ENCODE assay signal across 11 cellular contexts in the genomic region with DNA sequence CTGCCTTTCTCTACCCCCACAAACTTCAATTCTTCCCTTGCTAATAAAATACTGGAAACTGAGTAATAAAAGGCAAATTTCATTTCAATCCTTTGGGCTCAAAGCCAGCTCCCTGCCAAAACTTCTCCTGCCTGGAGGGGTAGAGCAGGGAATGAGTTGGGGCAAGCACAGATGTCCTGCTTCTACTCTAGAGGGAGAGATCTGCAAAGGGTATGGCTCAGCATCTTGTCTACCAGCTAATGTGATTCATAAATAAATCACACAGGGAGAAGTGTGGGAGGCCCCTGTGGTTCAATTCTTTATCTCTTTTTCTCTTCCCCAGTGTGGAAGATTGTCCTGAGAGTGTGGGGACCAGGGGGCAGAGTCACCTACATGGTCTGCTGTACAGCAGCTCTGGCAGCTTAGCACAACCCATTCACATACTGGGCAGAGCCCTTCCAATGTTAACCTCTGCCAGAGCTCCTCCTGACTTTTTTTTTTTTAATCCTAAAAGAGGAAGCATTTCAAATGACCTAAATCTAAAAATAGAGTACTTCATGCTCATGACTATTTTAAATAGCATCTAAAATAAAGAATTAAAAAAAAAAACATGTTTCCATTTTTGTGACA.
DNase-seq lines count a peak whose midpoint lies in the region; TF ChIP-seq lines count a peak whose summit lies in the region.
"Had no signal": no experiment of that assay in that cellular context is flagged by ENCODE, and none has a peak within 500 bp of the region (broad histone marks: within the 10 kb centered on the region; RNA-seq: fewer than 3 reads in every experiment).

No MANE protein-coding gene starts in this region.

- no peak overlapping the region for H3K23ac ChIP-seq in neuronal stem cell (ENCODE audit: low read depth, low read length, poor library complexity)

- H2AFZ ChIP-seq in GM23248 (no peak overlapping the region), smooth muscle cell (ENCODE audit: low read depth) (no peak overlapping the region), neuronal stem cell (ENCODE audit: low read length) (no peak overlapping the region)

- H3K14ac ChIP-seq in neuronal stem cell (ENCODE audit: low read length) = no peak overlapping the region

- H4K8ac ChIP-seq in neuronal stem cell (ENCODE audit: low read depth, low read length) = no peak overlapping the region

- in situ Hi-C loops in GM23248 (cut with MboI) = no loop called here

- H3K4me3 ChIP-seq in GM23248 = no peak overlapping the region
- H3K4me3 ChIP-seq in epithelial cell of esophagus (ENCODE audit: low read length) = no peak overlapping the region
- no peak overlapping the region for H3K4me3 ChIP-seq in smooth muscle cell
- no peak overlapping the region for H3K4me3 ChIP-seq in dorsolateral prefrontal cortex
- no peak overlapping the region for H3K4me3 ChIP-seq in neuronal stem cell (ENCODE audit: low read length in 2 of 2)

- no peak overlapping the region for H3K18ac ChIP-seq in neuronal stem cell (ENCODE audit: low read length)

- no peaks in the 10 kb centered on the region; the same call in 1 of the 2 replicates for H3K9me2 ChIP-seq in GM23248 (ENCODE audit: insufficient read depth)

- H3K27ac ChIP-seq in GM23248 = no peak overlapping the region
- H3K27ac ChIP-seq in smooth muscle cell (ENCODE audit: low read depth) = no peak overlapping the region
- H3K27ac ChIP-seq in dorsolateral prefrontal cortex = no peak overlapping the region
- H3K27ac ChIP-seq in neuronal stem cell (replicated peaks; ENCODE audit: low read length) = no peak overlapping the region
- H3K27ac ChIP-seq: RWPE1 had no signal

- H2BK15ac ChIP-seq in neuronal stem cell (ENCODE audit: low read length) = no peak overlapping the region

- DNase-seq in GM23248 (peak; percentile 10), NOMO-1 treated with DMSO at 0.1 percent for 48 hours (lab: John Stamatoyannopoulos, UW; ENCODE audit: unreplicated experiment) (peak; percentile 57), epithelial cell of esophagus (ENCODE audit: low read depth) (peak; percentile 1), smooth muscle cell (lab: John Stamatoyannopoulos, UW; ENCODE audit: unreplicated experiment) (no peak), GDM1 (lab: John Stamatoyannopoulos, UW) (no peak), dorsolateral prefrontal cortex (no peak), neuronal stem cell (ENCODE audit: low spot score) (no peak)
- DNase-seq: HCEC 1CT, IMR-90, NCI-H1048 had no signal

- H3F3A ChIP-seq in GM23248 (ENCODE audit: insufficient read depth) = no peaks in the 10 kb centered on the region
- H3F3A ChIP-seq in smooth muscle cell (ENCODE audit: low read depth) = no peaks in the 10 kb centered on the region

- no peak overlapping the region for H2AK5ac ChIP-seq in neuronal stem cell (ENCODE audit: low read depth, low read length)

- H3K9me3 ChIP-seq in GM23248 (ENCODE audit: low read depth) (no peaks in the 10 kb centered on the region), smooth muscle cell (replicated peaks; ENCODE audit: low read depth) (no peaks in the 10 kb centered on the region), neuronal stem cell (replicated peaks in 1 of 2; ENCODE audit: control insufficient read depth in 2 of 2, insufficient read depth in 1 of 2, low read depth in 1 of 2, low read length in 2 of 2) (no peaks in the 10 kb centered on the region)

- no peak overlapping the region for H4K91ac ChIP-seq in neuronal stem cell (ENCODE audit: low read depth, low read length, poor library complexity)

- H4K20me1 ChIP-seq in GM23248 (ENCODE audit: insufficient read depth) (no peaks in the 10 kb centered on the region), smooth muscle cell (ENCODE audit: low read depth) (no peaks in the 10 kb centered on the region)

- H3K9ac ChIP-seq in GM23248 (no peak overlapping the region), smooth muscle cell (ENCODE audit: low read depth) (no peak overlapping the region), neuronal stem cell (ENCODE audit: low read depth, low read length, poor library complexity) (no peak overlapping the region)

- H2BK5ac ChIP-seq in neuronal stem cell (ENCODE audit: low read length) = no peak overlapping the region

- H2BK12ac ChIP-seq in neuronal stem cell (ENCODE audit: low read length) = no peak overlapping the region

- no peak for TF ChIP-seq CTCF in epithelial cell of esophagus (IDR thresholded peaks at IDR 0.05; ENCODE audit: insufficient read depth, low read depth, low read length, missing control alignments)
- no peak for TF ChIP-seq CTCF in smooth muscle cell (IDR thresholded peaks at IDR 0.05; ENCODE audit: borderline replicate concordance, insufficient read depth, poor library complexity, severe bottlenecking)
- TF ChIP-seq CTCF in dorsolateral prefrontal cortex (IDR thresholded peaks at IDR 0.05 in 54 of 56, conservative IDR thresholded peaks at IDR 0.05 in 2 of 56; ENCODE audit: low read depth in 1 of 56, partially characterized antibody in 56 of 56) = no peak

- H3K79me2 ChIP-seq in GM23248 (ENCODE audit: insufficient read depth) = no peaks in the 10 kb centered on the region
- no peaks in the 10 kb centered on the region for H3K79me2 ChIP-seq in smooth muscle cell (ENCODE audit: low read depth)

- H3K27me3 ChIP-seq in GM23248 (replicated peaks; ENCODE audit: insufficient read depth) = no peaks in the 10 kb centered on the region
- H3K27me3 ChIP-seq in smooth muscle cell (ENCODE audit: low read depth) = no peaks in the 10 kb centered on the region
- no peaks in the 10 kb centered on the region for H3K27me3 ChIP-seq in dorsolateral prefrontal cortex
- H3K27me3 ChIP-seq in neuronal stem cell (ENCODE audit: control insufficient read depth in 3 of 3, insufficient read depth in 3 of 3, low read depth in 1 of 3, low read length in 3 of 3) = no peaks in the 10 kb centered on the region

- H3K36me3 ChIP-seq in GM23248 (ENCODE audit: low read depth) (no peaks in the 10 kb centered on the region), smooth muscle cell (ENCODE audit: low read depth) (no peaks in the 10 kb centered on the region), neuronal stem cell (replicated peaks in 1 of 2; ENCODE audit: control insufficient read depth in 2 of 2, insufficient read depth in 2 of 2, low read length in 2 of 2) (no peaks in the 10 kb centered on the region)

- H3K4me1 ChIP-seq in GM23248 (ENCODE audit: insufficient read depth) (no peaks in the 10 kb centered on the region), smooth muscle cell (ENCODE audit: low read depth) (no peaks in the 10 kb centered on the region), neuronal stem cell (ENCODE audit: control insufficient read depth in 2 of 2, insufficient read depth in 1 of 2, low read depth in 1 of 2, low read length in 2 of 2) (peaks cover 0 to 2% of the 10 kb centered on the region in 2 donors)

- no peak overlapping the region for H2BK120ac ChIP-seq in neuronal stem cell (ENCODE audit: low read depth, low read length)

- no peak overlapping the region for H3K4me2 ChIP-seq in GM23248 (ENCODE audit: unreplicated experiment)
- peak overlapping the region; percentile 25 for H3K4me2 ChIP-seq in smooth muscle cell
- H3K4me2 ChIP-seq in neuronal stem cell (ENCODE audit: insufficient read depth, low read length, poor library complexity, severe bottlenecking) = no peak overlapping the region

- H3K79me1 ChIP-seq in neuronal stem cell (ENCODE audit: low read depth, low read length) = no peaks in the 10 kb centered on the region

- no peak overlapping the region for H3K4ac ChIP-seq in neuronal stem cell (ENCODE audit: low read length)

- intact Hi-C loops in dorsolateral prefrontal cortex (cut with DNase I) = no loop called here

Comparison
In these comparisons a context has a peak if more than half of its experiments do, and no peak if none do; other contexts are left out.
1. DNase-seq: peak in GM23248 (single experiment), NOMO-1 treated with DMSO at 0.1 percent for 48 hours (single experiment) and epithelial cell of esophagus (single experiment); none in smooth muscle cell (single experiment), GDM1 (single experiment), dorsolateral prefrontal cortex (0 of 10) and neuronal stem cell (single experiment).